ENCODE assay signal across 6 cellular contexts in the genomic region with DNA sequence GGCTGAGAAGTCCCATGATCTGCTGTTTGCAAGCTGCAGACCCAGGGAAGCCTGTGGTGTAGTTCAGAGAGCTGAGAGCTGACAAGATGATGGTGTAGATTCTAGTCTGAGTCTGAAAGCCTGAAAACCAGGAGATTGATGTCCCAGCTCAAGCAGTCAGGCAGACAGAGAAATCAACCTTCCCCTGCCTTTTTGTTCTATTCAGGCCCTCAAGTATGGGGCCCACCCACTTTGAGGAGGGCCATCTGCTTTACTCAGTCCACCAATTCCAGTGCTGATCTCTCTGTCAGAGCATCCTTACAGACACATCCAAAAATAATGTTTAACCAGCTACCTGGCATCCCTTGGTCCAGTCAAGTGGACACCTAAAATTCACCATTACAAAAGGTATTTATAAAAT.
"Had no signal": no experiment of that assay in that cellular context is flagged by ENCODE, and none has a peak within 500 bp of the region (broad histone marks: within the 10 kb centered on the region; RNA-seq: fewer than 3 reads in every experiment).

No MANE protein-coding gene starts in this region.

- DNase-seq: GOT3, H7, HCEC 1CT, IMR-90, KG1 had no signal

- ATAC-seq: K562 had no signal

- H3K4me3 ChIP-seq: K562 had no signal
